In genomic region chr9:128788445-128788844, GRCh38 we compare ENCODE assay signal across 1 cellular context.
TF ChIP-seq lines count a peak whose summit lies in the region.

No MANE protein-coding gene starts in this region.

TF ChIP-seq in HepG2, 621 proteins besides CTCF, POLR2A, EP300 and RAD21:
- no peak for TF ChIP-seq HINFP (CRISPR knock-in tag; IDR thresholded peaks at IDR 0.05; ENCODE audit: low read depth)
